Comparison of ENCODE assay signal across 1 cellular context in the genomic region with DNA sequence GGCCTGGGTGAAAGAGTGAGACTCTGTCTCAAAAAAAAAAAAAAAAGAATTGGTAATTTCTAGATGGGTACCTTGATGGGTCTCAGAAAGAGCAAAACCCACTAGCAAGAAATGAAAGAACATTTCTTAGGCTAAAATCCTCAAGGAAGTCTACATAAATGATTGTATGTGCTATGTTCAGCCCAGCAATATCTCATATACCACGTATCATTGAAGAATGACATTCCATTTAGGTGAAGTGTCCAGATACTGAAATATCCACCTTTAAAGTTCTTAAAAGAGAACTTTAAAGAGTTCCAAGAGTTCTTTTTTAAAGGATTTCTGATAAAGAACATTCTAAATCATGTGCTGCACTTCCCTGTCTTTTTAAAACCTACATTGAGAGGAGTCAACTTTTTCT.
TF ChIP-seq lines count a peak whose summit lies in the region.

No MANE protein-coding gene starts in this region.

TF ChIP-seq in SK-N-SH, 30 proteins besides CTCF, POLR2A, EP300 and RAD21 (continued from another document):
- TF ChIP-seq, protein P1, sequence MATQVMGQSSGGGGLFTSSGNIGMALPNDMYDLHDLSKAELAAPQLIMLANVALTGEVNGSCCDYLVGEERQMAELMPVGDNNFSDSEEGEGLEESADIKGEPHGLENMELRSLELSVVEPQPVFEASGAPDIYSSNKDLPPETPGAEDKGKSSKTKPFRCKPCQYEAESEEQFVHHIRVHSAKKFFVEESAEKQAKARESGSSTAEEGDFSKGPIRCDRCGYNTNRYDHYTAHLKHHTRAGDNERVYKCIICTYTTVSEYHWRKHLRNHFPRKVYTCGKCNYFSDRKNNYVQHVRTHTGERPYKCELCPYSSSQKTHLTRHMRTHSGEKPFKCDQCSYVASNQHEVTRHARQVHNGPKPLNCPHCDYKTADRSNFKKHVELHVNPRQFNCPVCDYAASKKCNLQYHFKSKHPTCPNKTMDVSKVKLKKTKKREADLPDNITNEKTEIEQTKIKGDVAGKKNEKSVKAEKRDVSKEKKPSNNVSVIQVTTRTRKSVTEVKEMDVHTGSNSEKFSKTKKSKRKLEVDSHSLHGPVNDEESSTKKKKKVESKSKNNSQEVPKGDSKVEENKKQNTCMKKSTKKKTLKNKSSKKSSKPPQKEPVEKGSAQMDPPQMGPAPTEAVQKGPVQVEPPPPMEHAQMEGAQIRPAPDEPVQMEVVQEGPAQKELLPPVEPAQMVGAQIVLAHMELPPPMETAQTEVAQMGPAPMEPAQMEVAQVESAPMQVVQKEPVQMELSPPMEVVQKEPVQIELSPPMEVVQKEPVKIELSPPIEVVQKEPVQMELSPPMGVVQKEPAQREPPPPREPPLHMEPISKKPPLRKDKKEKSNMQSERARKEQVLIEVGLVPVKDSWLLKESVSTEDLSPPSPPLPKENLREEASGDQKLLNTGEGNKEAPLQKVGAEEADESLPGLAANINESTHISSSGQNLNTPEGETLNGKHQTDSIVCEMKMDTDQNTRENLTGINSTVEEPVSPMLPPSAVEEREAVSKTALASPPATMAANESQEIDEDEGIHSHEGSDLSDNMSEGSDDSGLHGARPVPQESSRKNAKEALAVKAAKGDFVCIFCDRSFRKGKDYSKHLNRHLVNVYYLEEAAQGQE (IDR thresholded peaks at IDR 0.05; ENCODE audit: low read depth, low read length), result no peak
- TF ChIP-seq, protein P2, sequence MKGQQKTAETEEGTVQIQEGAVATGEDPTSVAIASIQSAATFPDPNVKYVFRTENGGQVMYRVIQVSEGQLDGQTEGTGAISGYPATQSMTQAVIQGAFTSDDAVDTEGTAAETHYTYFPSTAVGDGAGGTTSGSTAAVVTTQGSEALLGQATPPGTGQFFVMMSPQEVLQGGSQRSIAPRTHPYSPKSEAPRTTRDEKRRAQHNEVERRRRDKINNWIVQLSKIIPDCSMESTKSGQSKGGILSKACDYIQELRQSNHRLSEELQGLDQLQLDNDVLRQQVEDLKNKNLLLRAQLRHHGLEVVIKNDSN (IDR thresholded peaks at IDR 0.05; ENCODE audit: borderline replicate concordance, low read depth), result no peak
- TF ChIP-seq EZH2phosphoT487 (IDR thresholded peaks at IDR 0.05; ENCODE audit: borderline replicate concordance, low read depth) (no peak), YY1 (IDR thresholded peaks at IDR 0.05; ENCODE audit: low read depth) (no peak), JUND (IDR thresholded peaks at IDR 0.05) (0 out of 2 replicates have a peak, but pooled peaks have one; percentile 6), NRF1 (IDR thresholded peaks at IDR 0.05; ENCODE audit: low read depth, low read length) (no peak), TEAD4 (IDR thresholded peaks at IDR 0.05; ENCODE audit: borderline replicate concordance, insufficient read depth) (0 out of 2 replicates have a peak, but pooled peaks have one; percentile 29), ELF1 (IDR thresholded peaks at IDR 0.05) (no peak), RCOR1 (IDR thresholded peaks at IDR 0.05; ENCODE audit: low read length) (no peak)
